In the genomic region with DNA sequence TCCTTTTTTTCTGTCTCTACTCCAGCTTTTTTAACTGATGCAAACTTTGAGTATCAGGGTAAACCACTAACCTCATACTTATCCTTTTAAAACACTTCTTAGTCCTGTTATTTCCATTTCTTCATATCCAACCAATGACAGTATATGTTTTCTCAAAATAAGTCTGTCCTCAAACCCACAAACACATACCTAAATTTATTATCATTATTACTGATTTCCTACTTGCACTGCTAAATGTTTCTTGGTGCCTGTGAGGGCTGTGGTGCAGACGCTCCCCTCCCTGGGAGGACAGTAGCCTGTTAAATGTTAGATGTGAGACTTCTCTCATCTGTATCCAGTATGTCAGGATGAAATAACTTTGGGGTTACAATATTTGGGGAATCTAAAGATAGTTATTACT, we compare ENCODE assay signal across 15 cellular contexts.
DNase-seq lines count a peak whose midpoint lies in the region; ATAC-seq and FAIRE-seq lines count a peak whose summit lies in the region.
"Had no signal": no experiment of that assay in that cellular context is flagged by ENCODE, and none has a peak within 500 bp of the region (broad histone marks: within the 10 kb centered on the region; RNA-seq: fewer than 3 reads in every experiment).

No MANE protein-coding gene starts in this region.

- no peak overlapping the region for H3K4ac ChIP-seq in mesendoderm (ENCODE audit: low read depth, low read length)

- H2BK15ac ChIP-seq in mesendoderm (replicated peaks; ENCODE audit: low read depth), result no peak overlapping the region

- H3K18ac ChIP-seq in mesendoderm (ENCODE audit: low read length), result no peak overlapping the region

- no peak for ATAC-seq in HG03175 (IDR thresholded peaks at IDR 0.05; ENCODE audit: unreplicated experiment)

- no peak overlapping the region for H3K56ac ChIP-seq in mesendoderm (ENCODE audit: low read length)

- H3K36me3 ChIP-seq in rectal smooth muscle tissue (ENCODE audit: control insufficient read depth, insufficient read depth, low read length) (no peaks in the 10 kb centered on the region), mesendoderm (ENCODE audit: control insufficient read depth, insufficient read depth, low read length) (no peaks in the 10 kb centered on the region)

- peak; percentile 75 for FAIRE-seq in endometrium (lab: Jason Lieb, UNC)

- no peaks in the 10 kb centered on the region for H3K79me1 ChIP-seq in mesendoderm (ENCODE audit: low read length)

- DNase-seq in AG08395 (ENCODE audit: low spot score) (peak; percentile 70), LHCN-M2 (ENCODE audit: low read depth) (peak; percentile 56), mesendoderm (no peak), kidney tubule cell (ENCODE audit: low spot score) (no peak), hypothalamus (lab: John Stamatoyannopoulos, UW) (no peak)
- DNase-seq: activated effector memory CD4-positive, alpha-beta T cell treated with anti-CD3 and anti-CD28 coated beads, Interleukin-2, amount 50 U/mL, for 16 hours; CD4-positive, alpha-beta T cell; cortex of kidney; left ventricle myocardium superior; NCI-H1092; NCI-H524; T-helper 9 cell had no signal

- H3K23ac ChIP-seq in mesendoderm (ENCODE audit: low read length), result no peak overlapping the region

- H3K4me2 ChIP-seq in mesendoderm (ENCODE audit: low read length), result no peak overlapping the region

- no peaks in the 10 kb centered on the region for H3K79me2 ChIP-seq in mesendoderm (ENCODE audit: control insufficient read depth, insufficient read depth, low read length)

- no peak overlapping the region for H2AK5ac ChIP-seq in mesendoderm (ENCODE audit: low read length)

- no peak overlapping the region for H3K9ac ChIP-seq in rectal smooth muscle tissue (ENCODE audit: low read length)
- no peak overlapping the region for H3K9ac ChIP-seq in mesendoderm (ENCODE audit: low read length)

- H3K4me3 ChIP-seq in rectal smooth muscle tissue (ENCODE audit: low read length) (no peak overlapping the region), mesendoderm (ENCODE audit: low read length) (no peak overlapping the region)

- H3K27me3 ChIP-seq in rectal smooth muscle tissue (ENCODE audit: control insufficient read depth, insufficient read depth, low read length) (no peaks in the 10 kb centered on the region), mesendoderm (ENCODE audit: insufficient read depth, low read length, poor library complexity) (no peaks in the 10 kb centered on the region)

- no peak overlapping the region for H4K8ac ChIP-seq in mesendoderm (ENCODE audit: low read depth, low read length)

- no peak overlapping the region for H2BK5ac ChIP-seq in mesendoderm (ENCODE audit: low read length)

- H3K27ac ChIP-seq in rectal smooth muscle tissue (ENCODE audit: low read depth, low read length) (peak overlapping the region; percentile 74), mesendoderm (ENCODE audit: low read depth, low read length) (no peak overlapping the region)

- H3K4me1 ChIP-seq in rectal smooth muscle tissue (ENCODE audit: control insufficient read depth, insufficient read depth, low read length) (peaks cover 11% of the 10 kb centered on the region), mesendoderm (ENCODE audit: control insufficient read depth, low read depth, low read length) (no peaks in the 10 kb centered on the region)

- no CpG with 5 or more reads among the region's 1 CpG for WGBS in mesendoderm (ENCODE audit: extremely low coverage, insufficient coverage, low lambda C conversion rate)

- no peak overlapping the region for H2BK120ac ChIP-seq in mesendoderm (ENCODE audit: low read depth, low read length)

- no peak overlapping the region for H4K5ac ChIP-seq in mesendoderm (ENCODE audit: low read length)

Comparison
In these comparisons a context has a peak if more than half of its experiments do, and no peak if none do; other contexts are left out.
1. DNase-seq: peak in AG08395 (single experiment) and LHCN-M2 (single experiment); none in mesendoderm (single experiment), kidney tubule cell (single experiment) and hypothalamus (0 of 51).